ENCODE assay signal across 13 cellular contexts in genomic region chr12:56014205-56014604, GRCh38. TPM values are rescaled to one million over a fixed set of nuclear protein-coding genes. Genes with fewer than 3 reads are reported as not detected.
DNase-seq lines count a peak whose midpoint lies in the region; ATAC-seq, FAIRE-seq and TF ChIP-seq lines count a peak whose summit lies in the region.
"Had no signal": no experiment of that assay in that cellular context is flagged by ENCODE, and none has a peak within 500 bp of the region (broad histone marks: within the 10 kb centered on the region; RNA-seq: fewer than 3 reads in every experiment).

No MANE protein-coding gene starts in this region.

- peaks cover 1% of the 10 kb centered on the region; the same call in 1 of the 3 replicates for H3K79me2 ChIP-seq in K562 (ENCODE audit: control insufficient read depth, insufficient read depth, low read length)

- TF ChIP-seq POLR2A in K562 (conservative IDR thresholded peaks at IDR 0.05): no peak

- H3K27me3 ChIP-seq in K562 (ENCODE audit: control insufficient read depth in 2 of 2, insufficient read depth in 2 of 2, low read length in 2 of 2): no peaks in the 10 kb centered on the region

- POLR2A ChIA-PET in K562 (lab: Yijun Ruan, JAX): interaction anchor here (1.0 to 1.5 kb wide), 3 partner anchors 14 to 18 kb away, joined by 3 to 5 read pairs (median 4); partner anchors contain the start of gene SUOX

- H3K4me2 ChIP-seq in K562 (ENCODE audit: insufficient read depth, low read length): no peak overlapping the region

- H2AFZ ChIP-seq in K562 (ENCODE audit: low read depth, low read length): no peak overlapping the region

- H3K4me1 ChIP-seq in K562 (replicated peaks in 1 of 2; ENCODE audit: control insufficient read depth in 2 of 2, insufficient read depth in 2 of 2, low read length in 2 of 2): peaks cover 0 to 38% of the 10 kb centered on the region in 2 experiments; a peak in 3 of 5 replicates

- no peak for TF ChIP-seq RAD21 in K562 (CRISPR knock-in tag; conservative IDR thresholded peaks at IDR 0.05 in 1 of 2, IDR thresholded peaks at IDR 0.05 in 1 of 2)

- H3K9ac ChIP-seq in K562 (ENCODE audit: insufficient read depth in 1 of 2, low read depth in 2 of 2, low read length in 2 of 2): no peak overlapping the region

- no peaks in the 10 kb centered on the region for H3K36me3 ChIP-seq in K562 (ENCODE audit: control insufficient read depth, insufficient read depth, low read length)

- FAIRE-seq in K562 (lab: Jason Lieb, UNC): peak; percentile 54
- FAIRE-seq: colon, RCC 7860 had no signal

- no peaks in the 10 kb centered on the region for H3K9me1 ChIP-seq in K562 (ENCODE audit: control insufficient read depth, insufficient read depth, low read length)

- H3K36me3 Mint-ChIP-seq in nephron (ENCODE audit: low read depth): peaks cover 20% of the 10 kb centered on the region

- no peaks in the 10 kb centered on the region for H3K9me3 ChIP-seq in K562 (replicated peaks; ENCODE audit: control insufficient read depth, insufficient read depth, low read depth, low read length)

- H4K20me1 ChIP-seq in K562 (replicated peaks; ENCODE audit: control insufficient read depth, insufficient read depth, low read length): no peaks in the 10 kb centered on the region

- no peaks in the 10 kb centered on the region for H3K9me3 Mint-ChIP-seq in nephron
- H3K9me3 Mint-ChIP-seq: activated CD4-positive, alpha-beta T cell treated with anti-CD3 and anti-CD28 coated beads, Interleukin-2, amount 10 ng/mL, durations not matched to agents 24 days and 14 days; T-helper 1 cell treated with Interleukin-12 subunit alpha and Interleukin-12 subunit beta and Interleukin-4 antibody, amounts not matched to agents 30 μg/mL and 1 μg/mL, for 36 hours had no signal

- peaks cover 44% of the 10 kb centered on the region for H3K4me1 Mint-ChIP-seq in nephron

- no peak for ATAC-seq in K562
- ATAC-seq: stimulated activated naive CD8-positive, alpha-beta T cell treated with anti-CD3 and anti-CD28 coated beads, Interleukin-15, Interleukin-2, amounts not matched to agents 100 U/mL and 50 U/mL, for 24 hours had no signal

- peak; percentile 4 for DNase-seq in NCI-H1105 treated with DMSO at 0.1 percent for 48 hours (lab: John Stamatoyannopoulos, UW)
- DNase-seq in K562 (ENCODE audit: extremely low read depth in 1 of 4, low spot score in 3 of 4): no peak
- DNase-seq in HCEC 1CT: no peak
- DNase-seq in ureter (ENCODE audit: low spot score): no peak
- no peak for DNase-seq in NK-92 (lab: John Stamatoyannopoulos, UW; ENCODE audit: unreplicated experiment)
- DNase-seq: activated CD4-positive, alpha-beta T cell treated with anti-CD3 and anti-CD28 coated beads, Interleukin-2, amount 10 ng/mL, durations not matched to agents 24 days and 14 days; mesenchymal stem cell; NCI-H2227 treated with DMSO at 0.1 percent for 48 hours; stimulated activated naive CD8-positive, alpha-beta T cell treated with anti-CD3 and anti-CD28 coated beads, Interleukin-15, Interleukin-2, amounts not matched to agents 100 U/mL and 50 U/mL, for 24 hours had no signal

- CTCF ChIA-PET in K562 (lab: Yijun Ruan, JAX; ENCODE audit: low intra/inter-chr PET ratio): interaction anchor here (0.6 kb wide), 1 partner anchor 20 kb away, joined by 4 read pairs; no protein-coding TSS in a partner anchor

- H3K4me3 ChIP-seq in K562: no peak overlapping the region

- no peak overlapping the region for H3K27ac ChIP-seq in K562 (ENCODE audit: extremely low read depth, low read depth, low read length)

- TF ChIP-seq EP300 in K562 (IDR thresholded peaks at IDR 0.05; ENCODE audit: low read length): no peak

- in situ Hi-C loops in K562 (cut with MboI): no loop called here

- H3K27ac Mint-ChIP-seq in nephron: peak overlapping the region; percentile 87 to 99 (median 94)
- H3K27ac Mint-ChIP-seq: activated CD4-positive, alpha-beta T cell treated with anti-CD3 and anti-CD28 coated beads, Interleukin-2, amount 10 ng/mL, durations not matched to agents 24 days and 14 days; T-helper 1 cell treated with Interleukin-12 subunit alpha and Interleukin-12 subunit beta and Interleukin-4 antibody, amounts not matched to agents 30 μg/mL and 1 μg/mL, for 36 hours had no signal

- no peak for TF ChIP-seq CTCF in K562 (IDR thresholded peaks at IDR 0.05 in 2 of 3, conservative IDR thresholded peaks at IDR 0.05 in 1 of 3; ENCODE audit: insufficient read depth in 2 of 3, low read depth in 1 of 3, low read length in 3 of 3)
- TF ChIP-seq CTCF in nephron (IDR thresholded peaks at IDR 0.05; ENCODE audit: unreplicated experiment in 3 of 3): no peak

- no TSS peak for BruUV-seq in K562 (replicated peaks; lab: Mats Ljungman, UMichigan)

- intact Hi-C loops in K562 (cut with micrococcal nuclease): no loop called here

- H3K27me3 Mint-ChIP-seq in nephron (ENCODE audit: low read depth): no peaks in the 10 kb centered on the region
- H3K27me3 Mint-ChIP-seq: activated CD4-positive, alpha-beta T cell treated with anti-CD3 and anti-CD28 coated beads, Interleukin-2, amount 10 ng/mL, durations not matched to agents 24 days and 14 days had no signal

- 18% methylated on average over 2 of the region's 2 CpGs for WGBS in K562 (ENCODE audit: insufficient coverage, low coverage, missing lambda C conversion rate)

- H3K4me3 Mint-ChIP-seq in nephron: peak overlapping the region in 1 of 3 experiments; percentile 28
- H3K4me3 Mint-ChIP-seq: activated CD4-positive, alpha-beta T cell treated with anti-CD3 and anti-CD28 coated beads, Interleukin-2, amount 10 ng/mL, durations not matched to agents 24 days and 14 days; T-helper 1 cell treated with Interleukin-12 subunit alpha and Interleukin-12 subunit beta and Interleukin-4 antibody, amounts not matched to agents 30 μg/mL and 1 μg/mL, for 36 hours had no signal

RNA-seq across cellular contexts. Expression of gene IKZF4, which starts 6.6 kb away (rescaled TPM):
- 32.0 and 35.8 TPM in 2 replicates for total RNA-seq in K562 (2011; cell fraction: chromatin; rRNA removed; ENCODE audit: low replicate concordance)
- 14.9 and 21.0 TPM in 2 replicates for total RNA-seq in K562 (2011; cell fraction: nucleolus; rRNA removed)
- total RNA-seq in K562 (2011; cell fraction: nucleoplasm; rRNA removed): 29.4 and 36.0 TPM in 2 replicates
- total RNA-seq in K562 (2014; rRNA removed) (1.9 and 3.9 TPM in 2 replicates), K562 (2014; rRNA removed; fragmentation: Illumina TruSeq; extraction: Trizol) (2.8 TPM in 2 replicates), K562 (2015; rRNA removed; fragmentation: Illumina TruSeq; extraction: Trizol) (3.6 and 4.6 TPM in 2 replicates), K562 (2021) (16.0 and 16.3 TPM in 2 replicates), ureter (14.6 TPM)
- polyA plus RNA-seq in K562 (2011; rRNA removed) (6.7 and 8.2 TPM in 2 replicates), K562 (2014; fragmentation: Illumina TruSeq; extraction: Trizol) (13.5 and 16.0 TPM in 2 replicates), K562 (2014; fragmentation: Nextera tagmentation; extraction: Ambion mirVana) (1 to 10 TPM; 2.8 to 3.6 TPM), K562 (2014; rRNA removed) (6.4 and 10.2 TPM in 2 replicates)
- polyA plus RNA-seq in K562 (2011; cell fraction: cytosol; rRNA removed): 7.7 and 10.7 TPM in 2 replicates
- 19.0 and 35.6 TPM in 2 replicates for polyA plus RNA-seq in K562 (2011; cell fraction: nucleus; rRNA removed)
- polyA plus RNA-seq in K562 (2012): 9.7 and 17.3 TPM in 2 replicates
- polyA minus RNA-seq in K562 (2011; rRNA and poly(A)+ RNA removed): 8.0 and 8.6 TPM in 2 replicates
- polyA minus RNA-seq in K562 (2011; cell fraction: cytosol; rRNA and poly(A)+ RNA removed): 10.7 and 13.7 TPM in 2 replicates
- 5.8 and 6.8 TPM in 2 replicates for polyA minus RNA-seq in K562 (2011; cell fraction: nucleus; rRNA and poly(A)+ RNA removed)

RNA-seq across cellular contexts. Expression of gene SUOX, which starts 17.1 kb away (rescaled TPM):
- total RNA-seq in K562 (2011; cell fraction: chromatin; rRNA removed; ENCODE audit: low replicate concordance): 64.5 and 126 TPM in 2 replicates
- 67.9 and 78.4 TPM in 2 replicates for total RNA-seq in K562 (2011; cell fraction: nucleolus; rRNA removed)
- 78.7 and 91.5 TPM in 2 replicates for total RNA-seq in K562 (2011; cell fraction: nucleoplasm; rRNA removed)
- total RNA-seq in K562 (2014; rRNA removed): 21.3 and 30.1 TPM in 2 replicates
- 18.1 and 22.9 TPM in 2 replicates for total RNA-seq in K562 (2014; rRNA removed; fragmentation: Illumina TruSeq; extraction: Trizol)
- total RNA-seq in K562 (2015; rRNA removed; fragmentation: Illumina TruSeq; extraction: Trizol): 29.9 and 30.0 TPM in 2 replicates
- total RNA-seq in K562 (2021): 23.7 and 25.8 TPM in 2 replicates
- 31.2 and 31.5 TPM in 2 replicates for polyA plus RNA-seq in K562 (2011; rRNA removed)
- polyA plus RNA-seq in K562 (2011; cell fraction: cytosol; rRNA removed): 33.1 and 43.9 TPM in 2 replicates
- 62.5 and 76.6 TPM in 2 replicates for polyA plus RNA-seq in K562 (2011; cell fraction: nucleus; rRNA removed)
- polyA plus RNA-seq in K562 (2012): 26.9 and 29.9 TPM in 2 replicates
- polyA plus RNA-seq in K562 (2014; fragmentation: Illumina TruSeq; extraction: Trizol): 32.2 and 39.7 TPM in 2 replicates
- 10 to 100 TPM in 1 of 2 experiments, 1 to 10 TPM in 1; 9.2 to 21.6 TPM for polyA plus RNA-seq in K562 (2014; fragmentation: Nextera tagmentation; extraction: Ambion mirVana)
- polyA plus RNA-seq in K562 (2014; rRNA removed): 25.4 and 27.9 TPM in 2 replicates
- polyA minus RNA-seq in K562 (2011; rRNA and poly(A)+ RNA removed): 30.3 and 35.2 TPM in 2 replicates
- 16.8 and 19.6 TPM in 2 replicates for polyA minus RNA-seq in K562 (2011; cell fraction: cytosol; rRNA and poly(A)+ RNA removed)
- polyA minus RNA-seq in K562 (2011; cell fraction: nucleus; rRNA and poly(A)+ RNA removed): 24.4 and 37.4 TPM in 2 replicates
- 58.5 TPM for total RNA-seq in ureter

RNA-seq across cellular contexts. Expression of gene RPS26, which starts 27.5 kb away (rescaled TPM):
- total RNA-seq in K562 (2011; cell fraction: chromatin; rRNA removed; ENCODE audit: low replicate concordance): 81.1 and 108 TPM in 2 replicates
- total RNA-seq in K562 (2011; cell fraction: nucleolus; rRNA removed): 111 and 126 TPM in 2 replicates
- 132 and 142 TPM in 2 replicates for total RNA-seq in K562 (2011; cell fraction: nucleoplasm; rRNA removed)
- total RNA-seq in K562 (2014; rRNA removed) (352 and 493 TPM in 2 replicates), K562 (2014; rRNA removed; fragmentation: Illumina TruSeq; extraction: Trizol) (788 and 907 TPM in 2 replicates), K562 (2015; rRNA removed; fragmentation: Illumina TruSeq; extraction: Trizol) (746 and 852 TPM in 2 replicates), K562 (2021) (59.8 and 70.2 TPM in 2 replicates), ureter (57.0 TPM)
- polyA plus RNA-seq in K562 (2011; rRNA removed) (376 and 443 TPM in 2 replicates), K562 (2014; fragmentation: Illumina TruSeq; extraction: Trizol) (658 and 1,033 TPM in 2 replicates), K562 (2014; fragmentation: Nextera tagmentation; extraction: Ambion mirVana) (1,000 to 10,000 TPM; 1,319 to 1,589 TPM), K562 (2014; rRNA removed) (403 and 523 TPM in 2 replicates)
- polyA plus RNA-seq in K562 (2011; cell fraction: cytosol; rRNA removed): 954 and 1,184 TPM in 2 replicates
- 224 and 243 TPM in 2 replicates for polyA plus RNA-seq in K562 (2011; cell fraction: nucleus; rRNA removed)
- 372 and 548 TPM in 2 replicates for polyA plus RNA-seq in K562 (2012)
- polyA minus RNA-seq in K562 (2011; rRNA and poly(A)+ RNA removed): 556 and 722 TPM in 2 replicates
- polyA minus RNA-seq in K562 (2011; cell fraction: cytosol; rRNA and poly(A)+ RNA removed): 78.1 and 105 TPM in 2 replicates
- 51.7 and 82.0 TPM in 2 replicates for polyA minus RNA-seq in K562 (2011; cell fraction: nucleus; rRNA and poly(A)+ RNA removed)

RNA-seq across cellular contexts. Expression of gene RAB5B, which starts 40.3 kb away (rescaled TPM):
- 74.2 and 106 TPM in 2 replicates for total RNA-seq in K562 (2011; cell fraction: chromatin; rRNA removed; ENCODE audit: low replicate concordance)
- 56.2 and 58.3 TPM in 2 replicates for total RNA-seq in K562 (2011; cell fraction: nucleolus; rRNA removed)
- total RNA-seq in K562 (2011; cell fraction: nucleoplasm; rRNA removed): 79.6 and 100 TPM in 2 replicates
- total RNA-seq in K562 (2014; rRNA removed) (14.3 and 18.2 TPM in 2 replicates), K562 (2014; rRNA removed; fragmentation: Illumina TruSeq; extraction: Trizol) (24.7 and 25.2 TPM in 2 replicates), K562 (2015; rRNA removed; fragmentation: Illumina TruSeq; extraction: Trizol) (20.8 and 22.0 TPM in 2 replicates), K562 (2021) (33.7 and 35.1 TPM in 2 replicates), ureter (139 TPM)
- polyA plus RNA-seq in K562 (2011; rRNA removed) (73.8 and 79.6 TPM in 2 replicates), K562 (2014; fragmentation: Illumina TruSeq; extraction: Trizol) (39.7 and 49.4 TPM in 2 replicates), K562 (2014; fragmentation: Nextera tagmentation; extraction: Ambion mirVana) (10 to 100 TPM in 1 of 2 experiments, 1 to 10 TPM in 1; 6.8 to 12.2 TPM), K562 (2014; rRNA removed) (29.5 and 37.1 TPM in 2 replicates)
- polyA plus RNA-seq in K562 (2011; cell fraction: cytosol; rRNA removed): 46.7 and 81.7 TPM in 2 replicates
- polyA plus RNA-seq in K562 (2011; cell fraction: nucleus; rRNA removed): 47.0 and 59.0 TPM in 2 replicates
- 30.1 and 47.5 TPM in 2 replicates for polyA plus RNA-seq in K562 (2012)
- polyA minus RNA-seq in K562 (2011; rRNA and poly(A)+ RNA removed): 71.3 and 77.5 TPM in 2 replicates
- 31.7 and 33.6 TPM in 2 replicates for polyA minus RNA-seq in K562 (2011; cell fraction: cytosol; rRNA and poly(A)+ RNA removed)
- 13.5 and 26.8 TPM in 2 replicates for polyA minus RNA-seq in K562 (2011; cell fraction: nucleus; rRNA and poly(A)+ RNA removed)

RNA-seq across cellular contexts. Expression of gene CDK2, which starts 47.6 kb away (rescaled TPM):
- 59.4 and 105 TPM in 2 replicates for total RNA-seq in K562 (2011; cell fraction: chromatin; rRNA removed; ENCODE audit: low replicate concordance)
- 83.6 and 91.2 TPM in 2 replicates for total RNA-seq in K562 (2011; cell fraction: nucleolus; rRNA removed)
- 82.4 and 85.6 TPM in 2 replicates for total RNA-seq in K562 (2011; cell fraction: nucleoplasm; rRNA removed)
- 83.6 and 101 TPM in 2 replicates for total RNA-seq in K562 (2014; rRNA removed)
- total RNA-seq in K562 (2014; rRNA removed; fragmentation: Illumina TruSeq; extraction: Trizol): 96.5 and 116 TPM in 2 replicates
- 106 and 111 TPM in 2 replicates for total RNA-seq in K562 (2015; rRNA removed; fragmentation: Illumina TruSeq; extraction: Trizol)
- total RNA-seq in K562 (2021): 110 and 133 TPM in 2 replicates
- polyA plus RNA-seq in K562 (2011; rRNA removed): 200 and 213 TPM in 2 replicates
- 130 and 203 TPM in 2 replicates for polyA plus RNA-seq in K562 (2011; cell fraction: cytosol; rRNA removed)
- 271 and 421 TPM in 2 replicates for polyA plus RNA-seq in K562 (2011; cell fraction: nucleus; rRNA removed)
- 106 and 139 TPM in 2 replicates for polyA plus RNA-seq in K562 (2012)
- 129 and 166 TPM in 2 replicates for polyA plus RNA-seq in K562 (2014; fragmentation: Illumina TruSeq; extraction: Trizol)
- polyA plus RNA-seq in K562 (2014; fragmentation: Nextera tagmentation; extraction: Ambion mirVana): 10 to 100 TPM; 17.4 to 26.4 TPM
- polyA plus RNA-seq in K562 (2014; rRNA removed): 109 and 114 TPM in 2 replicates
- polyA minus RNA-seq in K562 (2011; rRNA and poly(A)+ RNA removed): 58.7 and 86.0 TPM in 2 replicates
- polyA minus RNA-seq in K562 (2011; cell fraction: cytosol; rRNA and poly(A)+ RNA removed): 48.2 and 82.6 TPM in 2 replicates
- polyA minus RNA-seq in K562 (2011; cell fraction: nucleus; rRNA and poly(A)+ RNA removed): 31.2 and 44.9 TPM in 2 replicates
- total RNA-seq in ureter: 23.2 TPM
